ENCODE assay signal across 13 cellular contexts in the genomic region with DNA sequence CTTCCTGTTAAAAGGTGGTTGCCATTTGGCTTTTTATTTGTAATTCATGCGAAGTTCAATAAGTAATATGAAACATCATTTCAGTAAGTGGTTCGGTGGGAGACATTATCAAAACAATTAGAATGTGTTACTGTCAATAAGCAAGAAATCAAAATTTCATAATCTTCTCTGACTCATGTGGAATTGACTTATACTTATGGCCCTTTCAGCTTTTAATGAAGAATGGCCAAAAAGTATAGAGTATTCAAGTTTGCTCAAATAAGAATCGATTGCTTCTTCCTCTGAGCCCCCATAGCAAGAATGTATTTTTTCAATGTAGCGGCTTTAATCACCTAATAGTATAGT.
A peak's percentile ranks its signal among the peaks of the same experiment; 100 is the strongest.
DNase-seq lines count a peak whose midpoint lies in the region; ATAC-seq, FAIRE-seq and TF ChIP-seq lines count a peak whose summit lies in the region.
"Had no signal": no experiment of that assay in that cellular context is flagged by ENCODE, and none has a peak within 500 bp of the region (broad histone marks: within the 10 kb centered on the region; RNA-seq: fewer than 3 reads in every experiment).

No MANE protein-coding gene starts in this region.

- 84% methylated on average over 4 of the region's 4 CpGs for WGBS in right lobe of liver (ENCODE audit: insufficient coverage, low coverage, low lambda C conversion rate, missing lambda C conversion rate)

- CTCF ChIA-PET in Panc1 (lab: Charles Lee): no interaction called here

- TF ChIP-seq CTCF in Panc1 (IDR thresholded peaks at IDR 0.05): no peak
- no peak for TF ChIP-seq CTCF in brain microvascular endothelial cell (IDR thresholded peaks at IDR 0.05; ENCODE audit: low read depth, low read length, missing control alignments)
- no peak for TF ChIP-seq CTCF in right lobe of liver (IDR thresholded peaks at IDR 0.05)

- H3K4me3 ChIP-seq in Panc1 (ENCODE audit: low read depth in 2 of 2, low read length in 2 of 2) (no peak overlapping the region), brain microvascular endothelial cell (ENCODE audit: low read depth, low read length) (no peak overlapping the region), right lobe of liver (no peak overlapping the region)
- H3K4me3 ChIP-seq: BLaER1 treated with 17β-estradiol and CSF1 and Interleukin-3, amounts not matched to agents 10 nM and 100 nM; mucosa of descending colon had no signal

- H3K9me3 ChIP-seq in Panc1 (ENCODE audit: control insufficient read depth, insufficient read depth, low read depth, low read length) (no peaks in the 10 kb centered on the region), right lobe of liver (no peaks in the 10 kb centered on the region)
- H3K9me3 ChIP-seq: BLaER1 treated with 17β-estradiol and CSF1 and Interleukin-3, amounts not matched to agents 10 nM and 100 nM; mucosa of descending colon had no signal

- intact Hi-C loops in Panc1 (cut with micrococcal nuclease; ENCODE audit: unreplicated experiment): no loop called here
- intact Hi-C loops in right lobe of liver (cut with DNase I): no loop called here

- no peak for DNase-seq in Panc1 (ENCODE audit: low read depth, low spot score)
- DNase-seq in brain microvascular endothelial cell: no peak
- no peak for DNase-seq in right lobe of liver
- peak; percentile 39 for DNase-seq in stromal cell of bone marrow (ENCODE audit: low read depth)
- no peak for DNase-seq in urothelium cell line (ENCODE audit: low spot score)
- no peak for DNase-seq in NCI-H446 treated with DMSO at 0.1 percent for 48 hours (lab: John Stamatoyannopoulos, UW)
- DNase-seq: activated naive CD8-positive, alpha-beta T cell treated with anti-CD3 and anti-CD28 coated beads, Interleukin-2, amount 50 U/mL, for 24 hours; NCI-H2029 treated with DMSO at 0.1 percent for 48 hours; NK-92 treated with Interleukin-12 subunit alpha and Interleukin-12 subunit beta, amount 100 ng/mL, for 24 hours had no signal

- H3K4me1 ChIP-seq in Panc1 (ENCODE audit: control insufficient read depth, insufficient read depth, low read length) (peaks cover 14% of the 10 kb centered on the region; the same call in 1 of the 2 replicates), right lobe of liver (peaks cover 0 to 25% (median 4%) of the 10 kb centered on the region in 4 donors)

- no peak for FAIRE-seq in urothelium cell line (lab: Jason Lieb, UNC)

- BruUV-seq in Panc1 (replicated peaks; lab: Mats Ljungman, UMichigan): no TSS peak

- no peak for TF ChIP-seq POLR2A in right lobe of liver (IDR thresholded peaks at IDR 0.05)

- no peaks in the 10 kb centered on the region for H3K27me3 ChIP-seq in Panc1 (ENCODE audit: control insufficient read depth, insufficient read depth, low read length)
- no peaks in the 10 kb centered on the region for H3K27me3 ChIP-seq in brain microvascular endothelial cell (replicated peaks)
- no peaks in the 10 kb centered on the region for H3K27me3 ChIP-seq in right lobe of liver
- H3K27me3 ChIP-seq: BLaER1 treated with 17β-estradiol and CSF1 and Interleukin-3, amounts not matched to agents 10 nM and 100 nM had no signal

- POLR2A ChIA-PET in Panc1 (lab: Charles Lee): no interaction called here

- peak overlapping the region; percentile 36 for H3K27ac ChIP-seq in Panc1 (ENCODE audit: low read length)
- H3K27ac ChIP-seq in brain microvascular endothelial cell: peak overlapping the region; percentile 92
- peak overlapping the region in 2 of 3 donors; percentile 67 to 89 for H3K27ac ChIP-seq in right lobe of liver
- H3K27ac ChIP-seq: BLaER1 treated with 17β-estradiol and CSF1 and Interleukin-3, amounts not matched to agents 10 nM and 100 nM had no signal

- no peaks in the 10 kb centered on the region for H3K36me3 ChIP-seq in Panc1 (ENCODE audit: control insufficient read depth, insufficient read depth, low read length)
- no peaks in the 10 kb centered on the region for H3K36me3 ChIP-seq in brain microvascular endothelial cell (replicated peaks)
- H3K36me3 ChIP-seq in right lobe of liver: no peaks in the 10 kb centered on the region
- H3K36me3 ChIP-seq: BLaER1 treated with 17β-estradiol and CSF1 and Interleukin-3, amounts not matched to agents 10 nM and 100 nM had no signal

- no peak for ATAC-seq in Panc1
- peak in 2 of 4 donors; percentile 7 to 20 for ATAC-seq in right lobe of liver
- no peak for ATAC-seq in HG03378 (IDR thresholded peaks at IDR 0.05; ENCODE audit: unreplicated experiment)
- ATAC-seq in HG03469 (IDR thresholded peaks at IDR 0.05; ENCODE audit: unreplicated experiment): no peak

- in situ Hi-C loops in Panc1 (cut with HindIII; ENCODE audit: low pct_unique_long_range_greater_than_20kb, low sequenced_read_pairs) (no loop called here), brain microvascular endothelial cell (cut with HindIII; ENCODE audit: low pct_ligation_motif_present, low sequenced_read_pairs) (no loop called here)

Comparison
In these comparisons a context has a peak if more than half of its experiments do, and no peak if none do; other contexts are left out.
1. H3K27ac ChIP-seq: peak in every context shown above with its lines; median percentile 92 in brain microvascular endothelial cell; 78 in right lobe of liver; 36 in Panc1.